In the genomic region with DNA sequence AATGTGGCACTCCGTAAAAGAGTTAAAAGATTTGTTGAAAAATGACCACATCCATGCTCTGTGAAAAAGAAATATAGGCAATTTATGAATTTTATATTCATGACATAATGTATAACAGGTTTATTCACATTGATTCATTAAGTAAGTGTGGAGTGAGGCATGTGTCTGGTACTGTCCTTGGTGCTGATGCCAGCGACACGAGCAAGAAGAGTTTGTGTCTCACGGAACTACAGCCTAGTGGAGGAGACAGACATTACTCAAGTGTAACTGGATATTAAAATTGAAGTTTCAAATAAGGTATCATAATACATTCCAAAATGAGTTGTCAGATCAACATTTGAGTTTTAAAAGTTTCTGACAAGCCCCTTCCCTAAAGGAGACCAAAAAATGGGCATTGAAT, we compare ENCODE assay signal across 1 cellular context.
TF ChIP-seq lines count a peak whose summit lies in the region.

No MANE protein-coding gene starts in this region.

TF ChIP-seq in HepG2, 621 proteins besides CTCF, POLR2A, EP300 and RAD21 (continued from another document and continues in another):
- TF ChIP-seq, protein P1, sequence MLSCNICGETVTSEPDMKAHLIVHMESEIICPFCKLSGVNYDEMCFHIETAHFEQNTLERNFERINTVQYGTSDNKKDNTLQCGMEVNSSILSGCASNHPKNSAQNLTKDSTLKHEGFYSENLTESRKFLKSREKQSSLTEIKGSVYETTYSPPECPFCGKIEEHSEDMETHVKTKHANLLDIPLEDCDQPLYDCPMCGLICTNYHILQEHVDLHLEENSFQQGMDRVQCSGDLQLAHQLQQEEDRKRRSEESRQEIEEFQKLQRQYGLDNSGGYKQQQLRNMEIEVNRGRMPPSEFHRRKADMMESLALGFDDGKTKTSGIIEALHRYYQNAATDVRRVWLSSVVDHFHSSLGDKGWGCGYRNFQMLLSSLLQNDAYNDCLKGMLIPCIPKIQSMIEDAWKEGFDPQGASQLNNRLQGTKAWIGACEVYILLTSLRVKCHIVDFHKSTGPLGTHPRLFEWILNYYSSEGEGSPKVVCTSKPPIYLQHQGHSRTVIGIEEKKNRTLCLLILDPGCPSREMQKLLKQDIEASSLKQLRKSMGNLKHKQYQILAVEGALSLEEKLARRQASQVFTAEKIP (CRISPR knock-in tag; IDR thresholded peaks at IDR 0.05; ENCODE audit: borderline replicate concordance), result no peak
- TF ChIP-seq, protein P2, sequence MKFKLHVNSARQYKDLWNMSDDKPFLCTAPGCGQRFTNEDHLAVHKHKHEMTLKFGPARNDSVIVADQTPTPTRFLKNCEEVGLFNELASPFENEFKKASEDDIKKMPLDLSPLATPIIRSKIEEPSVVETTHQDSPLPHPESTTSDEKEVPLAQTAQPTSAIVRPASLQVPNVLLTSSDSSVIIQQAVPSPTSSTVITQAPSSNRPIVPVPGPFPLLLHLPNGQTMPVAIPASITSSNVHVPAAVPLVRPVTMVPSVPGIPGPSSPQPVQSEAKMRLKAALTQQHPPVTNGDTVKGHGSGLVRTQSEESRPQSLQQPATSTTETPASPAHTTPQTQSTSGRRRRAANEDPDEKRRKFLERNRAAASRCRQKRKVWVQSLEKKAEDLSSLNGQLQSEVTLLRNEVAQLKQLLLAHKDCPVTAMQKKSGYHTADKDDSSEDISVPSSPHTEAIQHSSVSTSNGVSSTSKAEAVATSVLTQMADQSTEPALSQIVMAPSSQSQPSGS (CRISPR knock-in tag; IDR thresholded peaks at IDR 0.05), result no peak
- TF ChIP-seq GFI1 (CRISPR knock-in tag; IDR thresholded peaks at IDR 0.05; ENCODE audit: borderline replicate concordance) (no peak), TRIM24 (CRISPR knock-in tag; IDR thresholded peaks at IDR 0.05) (no peak), ZNF326 (CRISPR knock-in tag; IDR thresholded peaks at IDR 0.05; ENCODE audit: borderline replicate concordance) (no peak), ZBTB42 (CRISPR knock-in tag; IDR thresholded peaks at IDR 0.05) (no peak), ASH2L (IDR thresholded peaks at IDR 0.05; ENCODE audit: insufficient read length, low read depth, low read length) (no peak), PCBP1 (IDR thresholded peaks at IDR 0.05; ENCODE audit: borderline replicate concordance, low read depth, low read length) (no peak), STAT5B (CRISPR knock-in tag; IDR thresholded peaks at IDR 0.05) (no peak), TSC22D2 (CRISPR knock-in tag; IDR thresholded peaks at IDR 0.05; ENCODE audit: borderline replicate concordance) (no peak), MIER2 (CRISPR knock-in tag; IDR thresholded peaks at IDR 0.05) (peak; percentile 99), CHD2 (IDR thresholded peaks at IDR 0.05; ENCODE audit: low read depth, low read length) (no peak), KDM5A (IDR thresholded peaks at IDR 0.05; ENCODE audit: borderline replicate concordance, low read length) (no peak), GATA4 (IDR thresholded peaks at IDR 0.05; ENCODE audit: borderline replicate concordance, low read depth) (no peak), DMAP1 (CRISPR knock-in tag; IDR thresholded peaks at IDR 0.05) (no peak), SOX5 (CRISPR knock-in tag; IDR thresholded peaks at IDR 0.05; ENCODE audit: borderline replicate concordance) (peak; percentile 29; the same call in 1 of the 2 replicates), ZNF430 (CRISPR knock-in tag; IDR thresholded peaks at IDR 0.05) (no peak), HMGA1 (CRISPR knock-in tag; conservative IDR thresholded peaks at IDR 0.05) (no peak), IKZF1 (IDR thresholded peaks at IDR 0.05) (no peak), ZNF337 (CRISPR knock-in tag; IDR thresholded peaks at IDR 0.05; ENCODE audit: borderline replicate concordance, low read depth) (no peak), ELF3 (CRISPR knock-in tag; IDR thresholded peaks at IDR 0.05) (no peak), ZBTB7A (CRISPR knock-in tag; IDR thresholded peaks at IDR 0.05) (no peak), ZNF234 (CRISPR knock-in tag; conservative IDR thresholded peaks at IDR 0.05) (no peak), ZNF501 (CRISPR knock-in tag; IDR thresholded peaks at IDR 0.05) (no peak), ARNTL (CRISPR knock-in tag; IDR thresholded peaks at IDR 0.05) (no peak), RXRB (CRISPR knock-in tag; IDR thresholded peaks at IDR 0.05; ENCODE audit: borderline replicate concordance) (no peak), RCOR2 (CRISPR knock-in tag; IDR thresholded peaks at IDR 0.05) (no peak), HOXD1 (CRISPR knock-in tag; IDR thresholded peaks at IDR 0.05) (no peak), ZNF703 (CRISPR knock-in tag; IDR thresholded peaks at IDR 0.05; ENCODE audit: borderline replicate concordance) (no peak), ZNF724P (CRISPR knock-in tag; IDR thresholded peaks at IDR 0.05; ENCODE audit: borderline replicate concordance) (no peak), BCL6 (CRISPR knock-in tag; IDR thresholded peaks at IDR 0.05) (0 out of 2 replicates have a peak, but pooled peaks have one; percentile 12), ZNF225 (CRISPR knock-in tag; IDR thresholded peaks at IDR 0.05) (no peak), NR2C2 (CRISPR knock-in tag; IDR thresholded peaks at IDR 0.05; ENCODE audit: borderline replicate concordance) (no peak), ZNF737 (CRISPR knock-in tag; IDR thresholded peaks at IDR 0.05; ENCODE audit: borderline replicate concordance) (no peak), ZKSCAN8 (CRISPR knock-in tag; IDR thresholded peaks at IDR 0.05; ENCODE audit: borderline replicate concordance) (no peak), TBX2 (CRISPR knock-in tag; IDR thresholded peaks at IDR 0.05; ENCODE audit: borderline replicate concordance) (no peak; the same call in 1 of the 2 replicates), ARHGAP35 (CRISPR knock-in tag; IDR thresholded peaks at IDR 0.05; ENCODE audit: borderline replicate concordance) (no peak), XBP1 (CRISPR knock-in tag; IDR thresholded peaks at IDR 0.05) (0 out of 2 replicates have a peak, but pooled peaks have one; percentile 17)
- TF ChIP-seq, protein P3, sequence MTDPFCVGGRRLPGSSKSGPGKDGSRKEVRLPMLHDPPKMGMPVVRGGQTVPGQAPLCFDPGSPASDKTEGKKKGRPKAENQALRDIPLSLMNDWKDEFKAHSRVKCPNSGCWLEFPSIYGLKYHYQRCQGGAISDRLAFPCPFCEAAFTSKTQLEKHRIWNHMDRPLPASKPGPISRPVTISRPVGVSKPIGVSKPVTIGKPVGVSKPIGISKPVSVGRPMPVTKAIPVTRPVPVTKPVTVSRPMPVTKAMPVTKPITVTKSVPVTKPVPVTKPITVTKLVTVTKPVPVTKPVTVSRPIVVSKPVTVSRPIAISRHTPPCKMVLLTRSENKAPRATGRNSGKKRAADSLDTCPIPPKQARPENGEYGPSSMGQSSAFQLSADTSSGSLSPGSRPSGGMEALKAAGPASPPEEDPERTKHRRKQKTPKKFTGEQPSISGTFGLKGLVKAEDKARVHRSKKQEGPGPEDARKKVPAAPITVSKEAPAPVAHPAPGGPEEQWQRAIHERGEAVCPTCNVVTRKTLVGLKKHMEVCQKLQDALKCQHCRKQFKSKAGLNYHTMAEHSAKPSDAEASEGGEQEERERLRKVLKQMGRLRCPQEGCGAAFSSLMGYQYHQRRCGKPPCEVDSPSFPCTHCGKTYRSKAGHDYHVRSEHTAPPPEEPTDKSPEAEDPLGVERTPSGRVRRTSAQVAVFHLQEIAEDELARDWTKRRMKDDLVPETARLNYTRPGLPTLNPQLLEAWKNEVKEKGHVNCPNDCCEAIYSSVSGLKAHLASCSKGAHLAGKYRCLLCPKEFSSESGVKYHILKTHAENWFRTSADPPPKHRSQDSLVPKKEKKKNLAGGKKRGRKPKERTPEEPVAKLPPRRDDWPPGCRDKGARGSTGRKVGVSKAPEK (CRISPR knock-in tag; IDR thresholded peaks at IDR 0.05; ENCODE audit: borderline replicate concordance), result no peak
- TF ChIP-seq, protein P4, sequence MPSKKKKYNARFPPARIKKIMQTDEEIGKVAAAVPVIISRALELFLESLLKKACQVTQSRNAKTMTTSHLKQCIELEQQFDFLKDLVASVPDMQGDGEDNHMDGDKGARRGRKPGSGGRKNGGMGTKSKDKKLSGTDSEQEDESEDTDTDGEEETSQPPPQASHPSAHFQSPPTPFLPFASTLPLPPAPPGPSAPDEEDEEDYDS (CRISPR knock-in tag; IDR thresholded peaks at IDR 0.05), result peak; percentile 14; the same call in 1 of the 2 replicates
- TF ChIP-seq, protein P5, sequence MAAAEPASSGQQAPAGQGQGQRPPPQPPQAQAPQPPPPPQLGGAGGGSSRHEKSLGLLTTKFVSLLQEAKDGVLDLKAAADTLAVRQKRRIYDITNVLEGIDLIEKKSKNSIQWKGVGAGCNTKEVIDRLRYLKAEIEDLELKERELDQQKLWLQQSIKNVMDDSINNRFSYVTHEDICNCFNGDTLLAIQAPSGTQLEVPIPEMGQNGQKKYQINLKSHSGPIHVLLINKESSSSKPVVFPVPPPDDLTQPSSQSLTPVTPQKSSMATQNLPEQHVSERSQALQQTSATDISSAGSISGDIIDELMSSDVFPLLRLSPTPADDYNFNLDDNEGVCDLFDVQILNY (CRISPR knock-in tag; conservative IDR thresholded peaks at IDR 0.05), result no peak
- TF ChIP-seq, protein P6, sequence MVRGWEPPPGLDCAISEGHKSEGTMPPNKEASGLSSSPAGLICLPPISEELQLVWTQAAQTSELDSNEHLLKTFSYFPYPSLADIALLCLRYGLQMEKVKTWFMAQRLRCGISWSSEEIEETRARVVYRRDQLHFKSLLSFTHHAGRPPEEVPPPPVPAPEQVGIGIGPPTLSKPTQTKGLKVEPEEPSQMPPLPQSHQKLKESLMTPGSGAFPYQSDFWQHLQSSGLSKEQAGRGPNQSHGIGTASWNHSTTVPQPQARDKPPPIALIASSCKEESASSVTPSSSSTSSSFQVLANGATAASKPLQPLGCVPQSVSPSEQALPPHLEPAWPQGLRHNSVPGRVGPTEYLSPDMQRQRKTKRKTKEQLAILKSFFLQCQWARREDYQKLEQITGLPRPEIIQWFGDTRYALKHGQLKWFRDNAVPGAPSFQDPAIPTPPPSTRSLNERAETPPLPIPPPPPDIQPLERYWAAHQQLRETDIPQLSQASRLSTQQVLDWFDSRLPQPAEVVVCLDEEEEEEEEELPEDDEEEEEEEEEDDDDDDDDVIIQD (CRISPR knock-in tag; IDR thresholded peaks at IDR 0.05; ENCODE audit: low read depth), result no peak
- TF ChIP-seq, protein P7, sequence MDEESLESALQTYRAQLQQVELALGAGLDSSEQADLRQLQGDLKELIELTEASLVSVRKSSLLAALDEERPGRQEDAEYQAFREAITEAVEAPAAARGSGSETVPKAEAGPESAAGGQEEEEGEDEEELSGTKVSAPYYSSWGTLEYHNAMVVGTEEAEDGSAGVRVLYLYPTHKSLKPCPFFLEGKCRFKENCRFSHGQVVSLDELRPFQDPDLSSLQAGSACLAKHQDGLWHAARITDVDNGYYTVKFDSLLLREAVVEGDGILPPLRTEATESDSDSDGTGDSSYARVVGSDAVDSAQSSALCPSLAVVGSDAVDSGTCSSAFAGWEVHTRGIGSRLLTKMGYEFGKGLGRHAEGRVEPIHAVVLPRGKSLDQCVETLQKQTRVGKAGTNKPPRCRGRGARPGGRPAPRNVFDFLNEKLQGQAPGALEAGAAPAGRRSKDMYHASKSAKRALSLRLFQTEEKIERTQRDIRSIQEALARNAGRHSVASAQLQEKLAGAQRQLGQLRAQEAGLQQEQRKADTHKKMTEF (CRISPR knock-in tag; IDR thresholded peaks at IDR 0.05), result no peak
- TF ChIP-seq, protein P8, sequence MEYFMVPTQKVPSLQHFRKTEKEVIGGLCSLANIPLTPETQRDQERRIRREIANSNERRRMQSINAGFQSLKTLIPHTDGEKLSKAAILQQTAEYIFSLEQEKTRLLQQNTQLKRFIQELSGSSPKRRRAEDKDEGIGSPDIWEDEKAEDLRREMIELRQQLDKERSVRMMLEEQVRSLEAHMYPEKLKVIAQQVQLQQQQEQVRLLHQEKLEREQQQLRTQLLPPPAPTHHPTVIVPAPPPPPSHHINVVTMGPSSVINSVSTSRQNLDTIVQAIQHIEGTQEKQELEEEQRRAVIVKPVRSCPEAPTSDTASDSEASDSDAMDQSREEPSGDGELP (IDR thresholded peaks at IDR 0.05; ENCODE audit: borderline replicate concordance, low read depth), result no peak
- TF ChIP-seq, protein P9, sequence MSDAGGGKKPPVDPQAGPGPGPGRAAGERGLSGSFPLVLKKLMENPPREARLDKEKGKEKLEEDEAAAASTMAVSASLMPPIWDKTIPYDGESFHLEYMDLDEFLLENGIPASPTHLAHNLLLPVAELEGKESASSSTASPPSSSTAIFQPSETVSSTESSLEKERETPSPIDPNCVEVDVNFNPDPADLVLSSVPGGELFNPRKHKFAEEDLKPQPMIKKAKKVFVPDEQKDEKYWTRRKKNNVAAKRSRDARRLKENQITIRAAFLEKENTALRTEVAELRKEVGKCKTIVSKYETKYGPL (CRISPR knock-in tag; IDR thresholded peaks at IDR 0.05), result peak; percentile 63; the same call in 1 of the 2 replicates
- TF ChIP-seq, protein P10, sequence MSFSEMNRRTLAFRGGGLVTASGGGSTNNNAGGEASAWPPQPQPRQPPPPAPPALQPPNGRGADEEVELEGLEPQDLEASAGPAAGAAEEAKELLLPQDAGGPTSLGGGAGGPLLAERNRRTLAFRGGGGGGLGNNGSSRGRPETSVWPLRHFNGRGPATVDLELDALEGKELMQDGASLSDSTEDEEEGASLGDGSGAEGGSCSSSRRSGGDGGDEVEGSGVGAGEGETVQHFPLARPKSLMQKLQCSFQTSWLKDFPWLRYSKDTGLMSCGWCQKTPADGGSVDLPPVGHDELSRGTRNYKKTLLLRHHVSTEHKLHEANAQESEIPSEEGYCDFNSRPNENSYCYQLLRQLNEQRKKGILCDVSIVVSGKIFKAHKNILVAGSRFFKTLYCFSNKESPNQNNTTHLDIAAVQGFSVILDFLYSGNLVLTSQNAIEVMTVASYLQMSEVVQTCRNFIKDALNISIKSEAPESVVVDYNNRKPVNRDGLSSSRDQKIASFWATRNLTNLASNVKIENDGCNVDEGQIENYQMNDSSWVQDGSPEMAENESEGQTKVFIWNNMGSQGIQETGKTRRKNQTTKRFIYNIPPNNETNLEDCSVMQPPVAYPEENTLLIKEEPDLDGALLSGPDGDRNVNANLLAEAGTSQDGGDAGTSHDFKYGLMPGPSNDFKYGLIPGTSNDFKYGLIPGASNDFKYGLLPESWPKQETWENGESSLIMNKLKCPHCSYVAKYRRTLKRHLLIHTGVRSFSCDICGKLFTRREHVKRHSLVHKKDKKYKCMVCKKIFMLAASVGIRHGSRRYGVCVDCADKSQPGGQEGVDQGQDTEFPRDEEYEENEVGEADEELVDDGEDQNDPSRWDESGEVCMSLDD (CRISPR knock-in tag; IDR thresholded peaks at IDR 0.05; ENCODE audit: borderline replicate concordance), result no peak
- TF ChIP-seq, protein P11, sequence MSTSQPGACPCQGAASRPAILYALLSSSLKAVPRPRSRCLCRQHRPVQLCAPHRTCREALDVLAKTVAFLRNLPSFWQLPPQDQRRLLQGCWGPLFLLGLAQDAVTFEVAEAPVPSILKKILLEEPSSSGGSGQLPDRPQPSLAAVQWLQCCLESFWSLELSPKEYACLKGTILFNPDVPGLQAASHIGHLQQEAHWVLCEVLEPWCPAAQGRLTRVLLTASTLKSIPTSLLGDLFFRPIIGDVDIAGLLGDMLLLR (CRISPR knock-in tag; IDR thresholded peaks at IDR 0.05), result no peak
- TF ChIP-seq, protein P12, sequence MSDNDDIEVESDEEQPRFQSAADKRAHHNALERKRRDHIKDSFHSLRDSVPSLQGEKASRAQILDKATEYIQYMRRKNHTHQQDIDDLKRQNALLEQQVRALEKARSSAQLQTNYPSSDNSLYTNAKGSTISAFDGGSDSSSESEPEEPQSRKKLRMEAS (IDR thresholded peaks at IDR 0.05), result no peak
